ENCODE assay signal across 1 cellular context in the genomic region with DNA sequence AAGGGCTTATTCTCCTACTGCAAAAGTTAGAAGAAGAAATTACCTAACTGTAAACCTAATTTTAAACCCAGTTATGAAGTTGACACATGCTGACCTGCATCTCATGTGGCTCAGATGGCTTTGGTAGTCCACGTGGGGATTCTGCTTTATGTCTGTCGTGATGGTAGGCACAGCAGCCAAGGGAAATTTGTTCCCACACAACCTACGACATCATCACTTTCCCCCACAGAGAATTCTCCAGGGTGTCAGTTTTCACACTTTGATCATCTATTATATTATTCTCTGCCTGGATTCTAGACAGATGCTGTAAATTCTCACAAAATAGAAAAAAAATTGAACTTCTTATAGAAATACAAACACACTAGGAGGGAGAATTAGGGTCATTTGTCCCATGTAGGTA.
TF ChIP-seq lines count a peak whose summit lies in the region.

No MANE protein-coding gene starts in this region.

TF ChIP-seq in GM12878, 131 proteins besides CTCF, POLR2A, EP300 and RAD21 (continued from another document):
- no peak for TF ChIP-seq REST (IDR thresholded peaks at IDR 0.05; ENCODE audit: low read depth, low read length)
- TF ChIP-seq SUPT20H (IDR thresholded peaks at IDR 0.05; ENCODE audit: borderline replicate concordance, control insufficient read depth, low read depth, low read length) = no peak
- peak; percentile 13; the same call in 1 of the 2 replicates for TF ChIP-seq RAD51 (IDR thresholded peaks at IDR 0.05)
- no peak for TF ChIP-seq ZNF622 (IDR thresholded peaks at IDR 0.05)
- no peak for TF ChIP-seq NFYA (IDR thresholded peaks at IDR 0.05; ENCODE audit: borderline replicate concordance, low read depth, low read length)
- TF ChIP-seq PML (IDR thresholded peaks at IDR 0.05; ENCODE audit: low read length) = no peak
- TF ChIP-seq MEF2B (IDR thresholded peaks at IDR 0.05; ENCODE audit: partially characterized antibody, poor library complexity, severe bottlenecking) = peak; percentile 54
- no peak for TF ChIP-seq NFXL1 (IDR thresholded peaks at IDR 0.05; ENCODE audit: borderline replicate concordance)
- TF ChIP-seq, protein P1, sequence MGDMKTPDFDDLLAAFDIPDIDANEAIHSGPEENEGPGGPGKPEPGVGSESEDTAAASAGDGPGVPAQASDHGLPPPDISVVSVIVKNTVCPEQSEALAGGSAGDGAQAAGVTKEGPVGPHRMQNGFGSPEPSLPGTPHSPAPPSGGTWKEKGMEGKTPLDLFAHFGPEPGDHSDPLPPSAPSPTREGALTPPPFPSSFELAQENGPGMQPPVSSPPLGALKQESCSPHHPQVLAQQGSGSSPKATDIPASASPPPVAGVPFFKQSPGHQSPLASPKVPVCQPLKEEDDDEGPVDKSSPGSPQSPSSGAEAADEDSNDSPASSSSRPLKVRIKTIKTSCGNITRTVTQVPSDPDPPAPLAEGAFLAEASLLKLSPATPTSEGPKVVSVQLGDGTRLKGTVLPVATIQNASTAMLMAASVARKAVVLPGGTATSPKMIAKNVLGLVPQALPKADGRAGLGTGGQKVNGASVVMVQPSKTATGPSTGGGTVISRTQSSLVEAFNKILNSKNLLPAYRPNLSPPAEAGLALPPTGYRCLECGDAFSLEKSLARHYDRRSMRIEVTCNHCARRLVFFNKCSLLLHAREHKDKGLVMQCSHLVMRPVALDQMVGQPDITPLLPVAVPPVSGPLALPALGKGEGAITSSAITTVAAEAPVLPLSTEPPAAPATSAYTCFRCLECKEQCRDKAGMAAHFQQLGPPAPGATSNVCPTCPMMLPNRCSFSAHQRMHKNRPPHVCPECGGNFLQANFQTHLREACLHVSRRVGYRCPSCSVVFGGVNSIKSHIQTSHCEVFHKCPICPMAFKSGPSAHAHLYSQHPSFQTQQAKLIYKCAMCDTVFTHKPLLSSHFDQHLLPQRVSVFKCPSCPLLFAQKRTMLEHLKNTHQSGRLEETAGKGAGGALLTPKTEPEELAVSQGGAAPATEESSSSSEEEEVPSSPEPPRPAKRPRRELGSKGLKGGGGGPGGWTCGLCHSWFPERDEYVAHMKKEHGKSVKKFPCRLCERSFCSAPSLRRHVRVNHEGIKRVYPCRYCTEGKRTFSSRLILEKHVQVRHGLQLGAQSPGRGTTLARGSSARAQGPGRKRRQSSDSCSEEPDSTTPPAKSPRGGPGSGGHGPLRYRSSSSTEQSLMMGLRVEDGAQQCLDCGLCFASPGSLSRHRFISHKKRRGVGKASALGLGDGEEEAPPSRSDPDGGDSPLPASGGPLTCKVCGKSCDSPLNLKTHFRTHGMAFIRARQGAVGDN (IDR thresholded peaks at IDR 0.05) = no peak
- TF ChIP-seq RBBP5 (conservative IDR thresholded peaks at IDR 0.05) = no peak
- TF ChIP-seq MEF2A (IDR thresholded peaks at IDR 0.05; ENCODE audit: insufficient read depth, low read depth, low read length) = no peak
- no peak for TF ChIP-seq EGR1 (IDR thresholded peaks at IDR 0.05; ENCODE audit: borderline replicate concordance in 1 of 2, low read depth in 2 of 2, low read length in 2 of 2)
